ENCODE assay signal across 1 cellular context in the genomic region with DNA sequence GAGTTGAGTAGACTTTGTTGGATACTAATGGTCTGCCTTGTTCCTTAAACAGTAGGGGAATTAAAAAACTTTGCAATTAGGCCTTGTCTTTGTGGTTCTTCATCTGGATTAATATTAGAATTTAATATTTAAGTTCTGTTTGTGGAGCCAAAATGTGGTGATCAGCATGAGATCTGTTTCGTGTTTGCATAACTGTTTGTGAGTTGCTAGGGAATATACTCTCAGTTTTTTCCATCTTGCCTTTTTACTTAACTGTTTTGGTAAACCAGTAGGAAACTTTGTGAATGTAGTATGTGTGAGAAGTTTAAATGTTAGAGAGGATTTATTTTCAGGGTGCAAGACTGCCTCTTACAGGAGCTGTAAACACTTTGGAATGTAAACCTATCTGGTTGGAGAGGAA.
TF ChIP-seq lines count a peak whose summit lies in the region.

No MANE protein-coding gene starts in this region.

TF ChIP-seq in HepG2, 621 proteins besides CTCF, POLR2A, EP300 and RAD21 (continued from another document):
- TF ChIP-seq, protein P1, sequence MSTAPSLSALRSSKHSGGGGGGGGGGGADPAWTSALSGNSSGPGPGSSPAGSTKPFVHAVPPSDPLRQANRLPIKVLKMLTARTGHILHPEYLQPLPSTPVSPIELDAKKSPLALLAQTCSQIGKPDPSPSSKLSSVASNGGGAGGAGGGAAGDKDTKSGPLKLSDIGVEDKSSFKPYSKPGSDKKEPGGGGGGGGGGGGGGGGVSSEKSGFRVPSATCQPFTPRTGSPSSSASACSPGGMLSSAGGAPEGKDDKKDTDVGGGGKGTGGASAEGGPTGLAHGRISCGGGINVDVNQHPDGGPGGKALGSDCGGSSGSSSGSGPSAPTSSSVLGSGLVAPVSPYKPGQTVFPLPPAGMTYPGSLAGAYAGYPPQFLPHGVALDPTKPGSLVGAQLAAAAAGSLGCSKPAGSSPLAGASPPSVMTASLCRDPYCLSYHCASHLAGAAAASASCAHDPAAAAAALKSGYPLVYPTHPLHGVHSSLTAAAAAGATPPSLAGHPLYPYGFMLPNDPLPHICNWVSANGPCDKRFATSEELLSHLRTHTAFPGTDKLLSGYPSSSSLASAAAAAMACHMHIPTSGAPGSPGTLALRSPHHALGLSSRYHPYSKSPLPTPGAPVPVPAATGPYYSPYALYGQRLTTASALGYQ (CRISPR knock-in tag; IDR thresholded peaks at IDR 0.05) = no peak
- TF ChIP-seq ZNF841 (CRISPR knock-in tag; IDR thresholded peaks at IDR 0.05; ENCODE audit: borderline replicate concordance) (no peak), GZF1 (CRISPR knock-in tag; IDR thresholded peaks at IDR 0.05) (no peak), SRY (CRISPR knock-in tag; IDR thresholded peaks at IDR 0.05) (no peak), MED13 (CRISPR knock-in tag; IDR thresholded peaks at IDR 0.05) (no peak), ZNF256 (CRISPR knock-in tag; conservative IDR thresholded peaks at IDR 0.05) (no peak), YEATS4 (CRISPR knock-in tag; IDR thresholded peaks at IDR 0.05; ENCODE audit: borderline replicate concordance) (no peak), ZBTB38 (CRISPR knock-in tag; IDR thresholded peaks at IDR 0.05) (no peak), STAG1 (CRISPR knock-in tag; IDR thresholded peaks at IDR 0.05) (no peak), NAIF1 (CRISPR knock-in tag; IDR thresholded peaks at IDR 0.05; ENCODE audit: borderline replicate concordance) (no peak), ZNF703 (CRISPR knock-in tag; IDR thresholded peaks at IDR 0.05; ENCODE audit: borderline replicate concordance) (no peak), MXI1 (IDR thresholded peaks at IDR 0.05; ENCODE audit: borderline replicate concordance, low read depth, low read length) (no peak)
- TF ChIP-seq, protein P2, sequence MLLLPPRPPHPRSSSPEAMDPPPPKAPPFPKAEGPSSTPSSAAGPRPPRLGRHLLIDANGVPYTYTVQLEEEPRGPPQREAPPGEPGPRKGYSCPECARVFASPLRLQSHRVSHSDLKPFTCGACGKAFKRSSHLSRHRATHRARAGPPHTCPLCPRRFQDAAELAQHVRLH (CRISPR knock-in tag; IDR thresholded peaks at IDR 0.05; ENCODE audit: borderline replicate concordance, low read depth) = no peak
- TF ChIP-seq, protein P3, sequence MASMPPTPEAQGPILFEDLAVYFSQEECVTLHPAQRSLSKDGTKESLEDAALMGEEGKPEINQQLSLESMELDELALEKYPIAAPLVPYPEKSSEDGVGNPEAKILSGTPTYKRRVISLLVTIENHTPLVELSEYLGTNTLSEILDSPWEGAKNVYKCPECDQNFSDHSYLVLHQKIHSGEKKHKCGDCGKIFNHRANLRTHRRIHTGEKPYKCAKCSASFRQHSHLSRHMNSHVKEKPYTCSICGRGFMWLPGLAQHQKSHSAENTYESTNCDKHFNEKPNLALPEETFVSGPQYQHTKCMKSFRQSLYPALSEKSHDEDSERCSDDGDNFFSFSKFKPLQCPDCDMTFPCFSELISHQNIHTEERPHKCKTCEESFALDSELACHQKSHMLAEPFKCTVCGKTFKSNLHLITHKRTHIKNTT (CRISPR knock-in tag; IDR thresholded peaks at IDR 0.05) = no peak
- TF ChIP-seq, protein P4, sequence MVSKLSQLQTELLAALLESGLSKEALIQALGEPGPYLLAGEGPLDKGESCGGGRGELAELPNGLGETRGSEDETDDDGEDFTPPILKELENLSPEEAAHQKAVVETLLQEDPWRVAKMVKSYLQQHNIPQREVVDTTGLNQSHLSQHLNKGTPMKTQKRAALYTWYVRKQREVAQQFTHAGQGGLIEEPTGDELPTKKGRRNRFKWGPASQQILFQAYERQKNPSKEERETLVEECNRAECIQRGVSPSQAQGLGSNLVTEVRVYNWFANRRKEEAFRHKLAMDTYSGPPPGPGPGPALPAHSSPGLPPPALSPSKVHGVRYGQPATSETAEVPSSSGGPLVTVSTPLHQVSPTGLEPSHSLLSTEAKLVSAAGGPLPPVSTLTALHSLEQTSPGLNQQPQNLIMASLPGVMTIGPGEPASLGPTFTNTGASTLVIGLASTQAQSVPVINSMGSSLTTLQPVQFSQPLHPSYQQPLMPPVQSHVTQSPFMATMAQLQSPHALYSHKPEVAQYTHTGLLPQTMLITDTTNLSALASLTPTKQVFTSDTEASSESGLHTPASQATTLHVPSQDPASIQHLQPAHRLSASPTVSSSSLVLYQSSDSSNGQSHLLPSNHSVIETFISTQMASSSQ (IDR thresholded peaks at IDR 0.05; ENCODE audit: low read depth) = no peak
- TF ChIP-seq, protein P4 (CRISPR knock-in tag; IDR thresholded peaks at IDR 0.05; ENCODE audit: borderline replicate concordance) = no peak
